Comparison of ENCODE assay signal across 24 cellular contexts in the genomic region with DNA sequence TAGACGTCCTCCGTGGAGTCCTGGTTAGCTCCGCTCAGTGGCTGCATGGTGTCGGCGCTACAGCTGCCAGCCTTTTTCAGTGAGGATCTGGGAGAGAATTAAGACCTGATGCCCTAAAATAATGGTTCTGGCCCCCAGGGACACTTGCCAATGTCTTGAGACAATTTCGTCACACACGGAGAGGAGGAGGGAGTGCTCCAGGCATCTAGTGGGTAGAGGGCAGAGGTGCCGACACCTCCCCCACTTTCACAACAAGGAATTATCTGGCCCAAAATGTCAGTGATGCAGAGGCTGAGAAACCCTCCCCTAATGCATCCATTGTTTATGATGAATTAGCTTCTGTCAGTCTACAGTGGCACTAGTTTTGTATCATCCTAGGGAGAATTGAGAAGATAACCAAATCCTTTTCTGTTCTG. TPM values are rescaled to one million over a fixed set of nuclear protein-coding genes. Genes with fewer than 3 reads are reported as not detected.
DNase-seq lines count a peak whose midpoint lies in the region; ATAC-seq, FAIRE-seq and TF ChIP-seq lines count a peak whose summit lies in the region.
"Had no signal": no experiment of that assay in that cellular context is flagged by ENCODE, and none has a peak within 500 bp of the region (broad histone marks: within the 10 kb centered on the region; RNA-seq: fewer than 3 reads in every experiment).

No MANE protein-coding gene starts in this region.

- no peak overlapping the region for H3K4me2 ChIP-seq in HepG2 (ENCODE audit: low read depth, low read length)
- H3K4me2 ChIP-seq: KMS-11 had no signal

- H3K9ac ChIP-seq in HepG2 (ENCODE audit: insufficient read depth, low read depth, low read length) = no peak overlapping the region
- H3K9ac ChIP-seq: KMS-11 had no signal

- H3K79me2 ChIP-seq in HepG2 (ENCODE audit: insufficient read depth, low read length) = peaks cover 21% of the 10 kb centered on the region

- POLR2A ChIA-PET in HepG2 (lab: Yijun Ruan, JAX) = no interaction called here
- POLR2A ChIA-PET in activated CD4-positive, alpha-beta T cell treated with anti-CD3 and anti-CD28 coated beads, Interleukin-2, amount 10 ng/mL, durations not matched to agents 7 days and 5 days (lab: Charles Lee) = no interaction called here
- POLR2A ChIA-PET in CD4-positive, alpha-beta memory T cell (lab: Charles Lee; ENCODE audit: partially characterized antibody) = no interaction called here

- in situ Hi-C loops in HepG2 (cut with HindIII; ENCODE audit: extremely low pct_ligation_motif_present, low pct_unique_long_range_greater_than_20kb) = no loop called here

- TF ChIP-seq POLR2A in HepG2 (IDR thresholded peaks at IDR 0.05; ENCODE audit: insufficient read depth in 1 of 2, low read depth in 2 of 2, low read length in 2 of 2) = no peak
- no peak for TF ChIP-seq POLR2A in right lobe of liver (IDR thresholded peaks at IDR 0.05)

- no peak overlapping the region for H2AFZ ChIP-seq in HepG2 (ENCODE audit: low read length)

- no peak overlapping the region for H3K27ac Mint-ChIP-seq in activated CD4-positive, alpha-beta T cell treated with anti-CD3 and anti-CD28 coated beads, Interleukin-2, amount 10 ng/mL, durations not matched to agents 7 days and 5 days
- H3K27ac Mint-ChIP-seq in CD4-positive, alpha-beta memory T cell = peak overlapping the region in 2 of 7 donors; percentile 10 to 21
- H3K27ac Mint-ChIP-seq: CD4-positive, CD25-positive, alpha-beta regulatory T cell had no signal

- no peak for FAIRE-seq in HepG2 (lab: Jason Lieb, UNC)
- FAIRE-seq: GM12878, GM19239 had no signal

- H3K9me3 Mint-ChIP-seq in activated CD4-positive, alpha-beta T cell treated with anti-CD3 and anti-CD28 coated beads, Interleukin-2, amount 10 ng/mL, durations not matched to agents 7 days and 5 days = no peaks in the 10 kb centered on the region
- peaks cover 0 to 2% (median 0%) of the 10 kb centered on the region in 8 donors for H3K9me3 Mint-ChIP-seq in CD4-positive, alpha-beta memory T cell

- intact Hi-C loops in HepG2 (cut with micrococcal nuclease; ENCODE audit: unreplicated experiment) = no loop called here
- intact Hi-C loops in right lobe of liver (cut with DNase I) = no loop called here
- intact Hi-C loops in CD4-positive, alpha-beta memory T cell (cut with micrococcal nuclease) = no loop called here

- ATAC-seq in HepG2 (no peak), right lobe of liver (no peak), HG02610 (IDR thresholded peaks at IDR 0.05; ENCODE audit: unreplicated experiment) (no peak)
- ATAC-seq: GM12878, PC-3 had no signal

- BruUV-seq in HepG2 (replicated peaks; lab: Mats Ljungman, UMichigan) = no TSS peak

- 96% methylated on average over 8 of the region's 8 CpGs for WGBS in HepG2 (ENCODE audit: low lambda C conversion rate)
- 90% methylated on average over 3 of the region's 8 CpGs for WGBS in right lobe of liver (ENCODE audit: insufficient coverage, low coverage, low lambda C conversion rate, missing lambda C conversion rate)

- H3K27ac ChIP-seq in HepG2 (ENCODE audit: extremely low read length, insufficient read depth, low read length) = no peak overlapping the region
- H3K27ac ChIP-seq in right lobe of liver = no peak overlapping the region
- H3K27ac ChIP-seq in CD4-positive, alpha-beta memory T cell (ENCODE audit: low read depth, low read length) = no peak overlapping the region
- H3K27ac ChIP-seq: KMS-11 had no signal

- no peak for TF ChIP-seq CTCF in HepG2 (CRISPR knock-in tag; IDR thresholded peaks at IDR 0.05)
- TF ChIP-seq CTCF in right lobe of liver (IDR thresholded peaks at IDR 0.05) = no peak

- H3K4me3 ChIP-seq in HepG2 (replicated peaks in 1 of 3; ENCODE audit: insufficient read depth in 1 of 3, low read depth in 2 of 3, low read length in 3 of 3) (no peak overlapping the region), right lobe of liver (no peak overlapping the region)
- no peak overlapping the region for H3K4me3 ChIP-seq in CD4-positive, alpha-beta memory T cell (ENCODE audit: low read length in 2 of 2)
- H3K4me3 ChIP-seq: GM12878 had no signal

- H3K36me3 Mint-ChIP-seq in activated CD4-positive, alpha-beta T cell treated with anti-CD3 and anti-CD28 coated beads, Interleukin-2, amount 10 ng/mL, durations not matched to agents 7 days and 5 days (ENCODE audit: low read depth) = peaks cover 58% of the 10 kb centered on the region
- H3K36me3 Mint-ChIP-seq in CD4-positive, alpha-beta memory T cell = peaks cover 53 to 75% of the 10 kb centered on the region in 2 donors

- H3K36me3 ChIP-seq in HepG2 (replicated peaks in 1 of 2; ENCODE audit: control insufficient read depth in 1 of 2, insufficient read depth in 2 of 2, low read length in 2 of 2) = peaks cover 45 to 89% of the 10 kb centered on the region in 2 experiments
- H3K36me3 ChIP-seq in right lobe of liver = peaks cover 0 to 34% (median 5%) of the 10 kb centered on the region in 4 donors
- H3K36me3 ChIP-seq in CD4-positive, alpha-beta memory T cell (ENCODE audit: insufficient read depth, low read length) = peaks cover 45% of the 10 kb centered on the region

- H3K27me3 Mint-ChIP-seq in activated CD4-positive, alpha-beta T cell treated with anti-CD3 and anti-CD28 coated beads, Interleukin-2, amount 10 ng/mL, durations not matched to agents 7 days and 5 days = no peaks in the 10 kb centered on the region
- H3K27me3 Mint-ChIP-seq in CD4-positive, alpha-beta memory T cell = no peaks in the 10 kb centered on the region
- H3K27me3 Mint-ChIP-seq: CD4-positive, CD25-positive, alpha-beta regulatory T cell had no signal

- no peaks in the 10 kb centered on the region for H3K9me3 ChIP-seq in HepG2 (ENCODE audit: low read length)
- H3K9me3 ChIP-seq in right lobe of liver = no peaks in the 10 kb centered on the region
- no peaks in the 10 kb centered on the region for H3K9me3 ChIP-seq in CD4-positive, alpha-beta memory T cell (ENCODE audit: control insufficient read depth in 1 of 2, low read length in 2 of 2)
- H3K9me3 ChIP-seq: BE2C had no signal

- H3K27me3 ChIP-seq in HepG2 (ENCODE audit: control insufficient read depth in 1 of 2, insufficient read depth in 2 of 2, low read length in 2 of 2) (no peaks in the 10 kb centered on the region), right lobe of liver (no peaks in the 10 kb centered on the region)
- no peaks in the 10 kb centered on the region for H3K27me3 ChIP-seq in CD4-positive, alpha-beta memory T cell (ENCODE audit: insufficient read depth, low read length)
- H3K27me3 ChIP-seq: BE2C had no signal

- TF ChIP-seq EP300 in HepG2 (IDR thresholded peaks at IDR 0.05; ENCODE audit: low read depth in 2 of 2, low read length in 2 of 2) (no peak), HepG2 (CRISPR knock-in tag; IDR thresholded peaks at IDR 0.05; ENCODE audit: borderline replicate concordance) (no peak)

- H3K4me1 ChIP-seq in HepG2 (ENCODE audit: insufficient read depth, low read length) (no peaks in the 10 kb centered on the region), right lobe of liver (no peaks in the 10 kb centered on the region)
- H3K4me1 ChIP-seq in CD4-positive, alpha-beta memory T cell (ENCODE audit: insufficient read depth, low read length) = no peaks in the 10 kb centered on the region
- H3K4me1 ChIP-seq: BE2C had no signal

- no peak overlapping the region for H3K4me3 Mint-ChIP-seq in activated CD4-positive, alpha-beta T cell treated with anti-CD3 and anti-CD28 coated beads, Interleukin-2, amount 10 ng/mL, durations not matched to agents 7 days and 5 days
- H3K4me3 Mint-ChIP-seq in CD4-positive, alpha-beta memory T cell = no peak overlapping the region
- H3K4me3 Mint-ChIP-seq: CD4-positive, CD25-positive, alpha-beta regulatory T cell had no signal

- H3K4me1 Mint-ChIP-seq in activated CD4-positive, alpha-beta T cell treated with anti-CD3 and anti-CD28 coated beads, Interleukin-2, amount 10 ng/mL, durations not matched to agents 7 days and 5 days = no peaks in the 10 kb centered on the region
- peaks cover 0 to 9% (median 0%) of the 10 kb centered on the region in 4 donors for H3K4me1 Mint-ChIP-seq in CD4-positive, alpha-beta memory T cell

- H4K20me1 ChIP-seq in HepG2 (ENCODE audit: insufficient read depth, low read length) = peaks cover 26% of the 10 kb centered on the region; the same call in 1 of the 2 replicates

- TF ChIP-seq RAD21 in HepG2 (CRISPR knock-in tag; IDR thresholded peaks at IDR 0.05) = no peak

- DNase-seq in HepG2 (ENCODE audit: low spot score) (no peak), right lobe of liver (no peak), foreskin melanocyte (peak; percentile 75), pons (ENCODE audit: low spot score) (peak; percentile 60), NCI-H2227 (lab: John Stamatoyannopoulos, UW; ENCODE audit: unreplicated experiment) (no peak)
- DNase-seq in activated CD4-positive, alpha-beta T cell treated with anti-CD3 and anti-CD28 coated beads, Interleukin-2, amount 10 ng/mL, durations not matched to agents 7 days and 5 days = no peak
- DNase-seq in CD4-positive, alpha-beta memory T cell = no peak
- DNase-seq: BE2C; Calu3; CD4-positive, CD25-positive, alpha-beta regulatory T cell; DMS53; EL; GOT3; NCI-H1417 treated with DMSO at 0.1 percent for 48 hours; NCI-H1930; NCI-H345; NCI-H524 treated with DMSO at 0.1 percent for 48 hours; PC-3; RPMI8226; SHP77 treated with DMSO at 0.1 percent for 48 hours had no signal

- CTCF ChIA-PET in HepG2 (lab: Yijun Ruan, JAX; ENCODE audit: low intra/inter-chr PET ratio, low total read pairs) = no interaction called here
- CTCF ChIA-PET in activated CD4-positive, alpha-beta T cell treated with anti-CD3 and anti-CD28 coated beads, Interleukin-2, amount 10 ng/mL, durations not matched to agents 7 days and 5 days (lab: Charles Lee) = no interaction called here
- CTCF ChIA-PET in CD4-positive, alpha-beta memory T cell (lab: Charles Lee; ENCODE audit: partially characterized antibody) = interaction anchor here (1.0 kb wide), 1 partner anchor 21 kb away, joined by 4 read pairs; no protein-coding TSS in a partner anchor

RNA-seq across cellular contexts. Expression of a gene that starts 24.4 kb away (rescaled TPM):
- total RNA-seq in HepG2 (2016; rRNA removed; fragmentation: Illumina TruSeq; extraction: Trizol) (42.1 and 59.1 TPM in 2 replicates), right lobe of liver (10 to 100 TPM; 11.3 to 14.0 (median 12.5) TPM)
- 32.4 and 35.6 TPM in 2 replicates for total RNA-seq in HepG2 (2016; cell fraction: cytosol; rRNA removed; fragmentation: Illumina TruSeq; extraction: Trizol; ENCODE audit: low read depth)
- total RNA-seq in HepG2 (2016; cell fraction: insoluble cytoplasmic fraction; rRNA removed; fragmentation: Illumina TruSeq; extraction: Trizol) = 41.0 and 60.9 TPM in 2 replicates
- total RNA-seq in HepG2 (2016; cell fraction: membrane; rRNA removed; fragmentation: Illumina TruSeq; extraction: Trizol) = 29.2 and 32.9 TPM in 2 replicates
- 66.4 and 75.5 TPM in 2 replicates for total RNA-seq in HepG2 (2016; cell fraction: nucleus; rRNA removed; fragmentation: Illumina TruSeq; extraction: Trizol)
- polyA plus RNA-seq in HepG2 (2011; rRNA removed) = 105 and 108 TPM in 2 replicates
- polyA plus RNA-seq in HepG2 (2011; cell fraction: cytosol; rRNA removed) = 53.2 and 89.4 TPM in 2 replicates
- polyA plus RNA-seq in HepG2 (2011; cell fraction: nucleus; rRNA removed) = 65.7 and 85.9 TPM in 2 replicates
- 99.1 and 106 TPM in 2 replicates for polyA plus RNA-seq in HepG2 (2012)
- 2.2 and 2.6 TPM in 2 replicates for polyA plus RNA-seq in HepG2 (2016; cell fraction: cytosol; fragmentation: Illumina TruSeq; extraction: Trizol; ENCODE audit: low read depth)
- polyA plus RNA-seq in HepG2 (2016; cell fraction: insoluble cytoplasmic fraction; fragmentation: Illumina TruSeq; extraction: Trizol; ENCODE audit: low read depth) = 31.8 and 32.9 TPM in 2 replicates
- polyA plus RNA-seq in HepG2 (2016; cell fraction: membrane; fragmentation: Illumina TruSeq; extraction: Trizol; ENCODE audit: low read depth) = 8.5 and 9.3 TPM in 2 replicates
- 140 and 144 TPM in 2 replicates for polyA plus RNA-seq in HepG2 (2016; cell fraction: nucleus; fragmentation: Illumina TruSeq; extraction: Trizol; ENCODE audit: insufficient read depth, low read depth)
- 13.5 and 115 TPM in 2 replicates for polyA minus RNA-seq in HepG2 (2011; rRNA and poly(A)+ RNA removed; ENCODE audit: low replicate concordance)
- 82.7 and 108 TPM in 2 replicates for polyA minus RNA-seq in HepG2 (2011; cell fraction: cytosol; rRNA and poly(A)+ RNA removed)
- polyA minus RNA-seq in HepG2 (2011; cell fraction: nucleus; rRNA and poly(A)+ RNA removed) = 78.4 and 93.9 TPM in 2 replicates
- 10 to 100 TPM; 16.9 to 17.6 TPM for total RNA-seq in activated CD4-positive, alpha-beta T cell treated with anti-CD3 and anti-CD28 coated beads, Interleukin-2, amount 10 ng/mL, durations not matched to agents 7 days and 5 days
- total RNA-seq in CD4-positive, alpha-beta memory T cell = 10 to 100 TPM; 26.1 to 28.0 TPM
- polyA plus RNA-seq in CD4-positive, alpha-beta memory T cell = 1 to 10 TPM; 4.3 to 8.1 TPM

Comparison
In these comparisons a context has a peak if more than half of its experiments do, and no peak if none do; other contexts are left out.
1. DNase-seq: peak in foreskin melanocyte (single experiment) and pons (single experiment); none in HepG2 (single experiment), right lobe of liver (0 of 3), NCI-H2227 (single experiment), activated CD4-positive, alpha-beta T cell treated with anti-CD3 and anti-CD28 coated beads, Interleukin-2, amount 10 ng/mL, durations not matched to agents 7 days and 5 days (single experiment) and CD4-positive, alpha-beta memory T cell (0 of 5).